ENCODE assay signal across 12 cellular contexts in genomic region chr3:184602406-184603155, GRCh38. TPM values are rescaled to one million over a fixed set of nuclear protein-coding genes. Genes with fewer than 3 reads are reported as not detected.
DNase-seq lines count a peak whose midpoint lies in the region; ATAC-seq, FAIRE-seq and TF ChIP-seq lines count a peak whose summit lies in the region.
"Had no signal": no experiment of that assay in that cellular context is flagged by ENCODE, and none has a peak within 500 bp of the region (broad histone marks: within the 10 kb centered on the region; RNA-seq: fewer than 3 reads in every experiment).

No MANE protein-coding gene starts in this region.

- no peak for TF ChIP-seq EP300 in K562 (IDR thresholded peaks at IDR 0.05; ENCODE audit: low read length)
- TF ChIP-seq EP300 in tibial nerve (IDR thresholded peaks at IDR 0.05), result no peak

- no peak for ATAC-seq in K562
- peak in 3 of 4 donors; percentile 17 to 42 (median 33) for ATAC-seq in right lobe of liver
- no peak for ATAC-seq in GM18858 (IDR thresholded peaks at IDR 0.05; ENCODE audit: unreplicated experiment)
- ATAC-seq in HG03196 (IDR thresholded peaks at IDR 0.05; ENCODE audit: unreplicated experiment), result no peak

- H3K27me3 ChIP-seq in K562 (ENCODE audit: control insufficient read depth in 2 of 2, insufficient read depth in 2 of 2, low read length in 2 of 2), result peaks cover 38 to 87% of the 10 kb centered on the region in 2 experiments
- H3K27me3 ChIP-seq in right lobe of liver, result peaks cover 0 to 18% of the 10 kb centered on the region in 2 donors
- peaks cover 0 to 6% of the 10 kb centered on the region in 2 donors for H3K27me3 ChIP-seq in tibial nerve

- H3K9me3 Mint-ChIP-seq in activated naive CD4-positive, alpha-beta T cell treated with anti-CD3 and anti-CD28 coated beads, Interleukin-2, amount 50 U/mL, for 24 hours, result no peaks in the 10 kb centered on the region

- H3K9me3 ChIP-seq in K562 (replicated peaks; ENCODE audit: control insufficient read depth, insufficient read depth, low read depth, low read length) (no peaks in the 10 kb centered on the region), right lobe of liver (no peaks in the 10 kb centered on the region), tibial nerve (no peaks in the 10 kb centered on the region)

- H3K79me2 ChIP-seq in K562 (ENCODE audit: control insufficient read depth, insufficient read depth, low read length), result no peaks in the 10 kb centered on the region

- peaks cover 0 to 10% of the 10 kb centered on the region in 2 experiments; a peak in 2 of 5 replicates for H3K4me1 ChIP-seq in K562 (replicated peaks in 1 of 2; ENCODE audit: control insufficient read depth in 2 of 2, insufficient read depth in 2 of 2, low read length in 2 of 2)
- H3K4me1 ChIP-seq in right lobe of liver, result peaks cover 0 to 14% (median 7%) of the 10 kb centered on the region in 4 donors
- peaks cover 0 to 70% (median 33%) of the 10 kb centered on the region in 4 donors for H3K4me1 ChIP-seq in tibial nerve

- H3K4me2 ChIP-seq in K562 (ENCODE audit: insufficient read depth, low read length), result no peak overlapping the region

- H3K36me3 ChIP-seq in K562 (ENCODE audit: control insufficient read depth, insufficient read depth, low read length) (no peaks in the 10 kb centered on the region), right lobe of liver (no peaks in the 10 kb centered on the region), tibial nerve (no peaks in the 10 kb centered on the region)

- H3K36me3 Mint-ChIP-seq in activated naive CD4-positive, alpha-beta T cell treated with anti-CD3 and anti-CD28 coated beads, Interleukin-2, amount 50 U/mL, for 24 hours, result no peaks in the 10 kb centered on the region

- TF ChIP-seq POLR2A in K562 (conservative IDR thresholded peaks at IDR 0.05), result no peak
- TF ChIP-seq POLR2A in right lobe of liver (IDR thresholded peaks at IDR 0.05), result no peak
- no peak for TF ChIP-seq POLR2A in tibial nerve (IDR thresholded peaks at IDR 0.05)

- TF ChIP-seq RAD21 in K562 (CRISPR knock-in tag; conservative IDR thresholded peaks at IDR 0.05 in 1 of 2, IDR thresholded peaks at IDR 0.05 in 1 of 2), result no peak

- H3K27ac ChIP-seq in K562 (ENCODE audit: extremely low read depth, low read depth, low read length) (no peak overlapping the region), right lobe of liver (no peak overlapping the region), tibial nerve (peak overlapping the region; percentile 2 to 86 (median 79))
- H3K27ac ChIP-seq: dorsolateral prefrontal cortex had no signal

- peak overlapping the region; percentile 0 for H3K4me3 Mint-ChIP-seq in activated naive CD4-positive, alpha-beta T cell treated with anti-CD3 and anti-CD28 coated beads, Interleukin-2, amount 50 U/mL, for 24 hours

- H3K9me1 ChIP-seq in K562 (ENCODE audit: control insufficient read depth, insufficient read depth, low read length), result no peaks in the 10 kb centered on the region

- H3K4me3 ChIP-seq in K562 (no peak overlapping the region), right lobe of liver (no peak overlapping the region), tibial nerve (peak overlapping the region in 3 of 4 donors; percentile 14 to 42 (median 30))

- WGBS in K562 (ENCODE audit: insufficient coverage, low coverage, missing lambda C conversion rate), result 2% methylated on average over 9 of the region's 11 CpGs
- 13% methylated on average over 9 of the region's 11 CpGs for WGBS in right lobe of liver (ENCODE audit: insufficient coverage, low coverage, low lambda C conversion rate, missing lambda C conversion rate)
- 9 to 12% methylated on average over 11 of the region's 11 CpGs for WGBS in tibial nerve, 2 donors

- BruUV-seq in K562 (replicated peaks; lab: Mats Ljungman, UMichigan), result no TSS peak

- POLR2A ChIA-PET in K562 (lab: Yijun Ruan, JAX), result interaction anchor here (0.7 to 0.8 kb wide), 2 partner anchors 10 to 32 kb away, joined by 3 to 4 read pairs; no protein-coding TSS in a partner anchor

- H2AFZ ChIP-seq in K562 (ENCODE audit: low read depth, low read length), result no peak overlapping the region

- H3K9ac ChIP-seq in K562 (ENCODE audit: insufficient read depth in 1 of 2, low read depth in 2 of 2, low read length in 2 of 2), result no peak overlapping the region

- H3K27ac Mint-ChIP-seq in activated naive CD4-positive, alpha-beta T cell treated with anti-CD3 and anti-CD28 coated beads, Interleukin-2, amount 50 U/mL, for 24 hours, result peak overlapping the region; percentile 30

- peaks cover 3% of the 10 kb centered on the region for H4K20me1 ChIP-seq in K562 (replicated peaks; ENCODE audit: control insufficient read depth, insufficient read depth, low read length)

- intact Hi-C loops in K562 (cut with micrococcal nuclease), result no loop called here
- intact Hi-C loops in right lobe of liver (cut with DNase I), result no loop called here

- no peak for DNase-seq in activated naive CD4-positive, alpha-beta T cell (lab: John Stamatoyannopoulos, UW)
- no peak for DNase-seq in K562 (ENCODE audit: extremely low read depth in 1 of 4, low spot score in 3 of 4)
- no peak for DNase-seq in right lobe of liver
- no peak for DNase-seq in tibial nerve (ENCODE audit: low spot score in 2 of 2)
- DNase-seq in HK-2 (ENCODE audit: unreplicated experiment), result no peak
- DNase-seq: activated CD4-positive, alpha-beta T cell treated with anti-CD3 and anti-CD28 coated beads for 48 hours; NCI-H510A treated with DMSO at 0.1 percent for 48 hours; stimulated activated CD8-positive, alpha-beta memory T cell treated with anti-CD3 and anti-CD28 coated beads, Interleukin-4, amount 100 ng/mL, for 48 hours had no signal

- peaks cover 30% of the 10 kb centered on the region for H3K4me1 Mint-ChIP-seq in activated naive CD4-positive, alpha-beta T cell treated with anti-CD3 and anti-CD28 coated beads, Interleukin-2, amount 50 U/mL, for 24 hours

- in situ Hi-C loops in K562 (cut with MboI), result no loop called here

- no peak for FAIRE-seq in K562 (lab: Jason Lieb, UNC)

- CTCF ChIA-PET in K562 (lab: Yijun Ruan, JAX; ENCODE audit: low intra/inter-chr PET ratio), result no interaction called here

- peaks cover 34% of the 10 kb centered on the region for H3K27me3 Mint-ChIP-seq in activated naive CD4-positive, alpha-beta T cell treated with anti-CD3 and anti-CD28 coated beads, Interleukin-2, amount 50 U/mL, for 24 hours

- TF ChIP-seq CTCF in K562 (IDR thresholded peaks at IDR 0.05 in 2 of 3, conservative IDR thresholded peaks at IDR 0.05 in 1 of 3; ENCODE audit: insufficient read depth in 2 of 3, low read depth in 1 of 3, low read length in 3 of 3) (no peak), right lobe of liver (IDR thresholded peaks at IDR 0.05) (no peak), tibial nerve (IDR thresholded peaks at IDR 0.05) (no peak)

TF ChIP-seq in K562, 482 proteins besides CTCF, POLR2A, EP300 and RAD21:
- 0 out of 2 replicates have a peak, but pooled peaks have one; percentile 6 for TF ChIP-seq SPI1 (IDR thresholded peaks at IDR 0.05; ENCODE audit: borderline replicate concordance, low read depth, low read length)
- TF ChIP-seq ZNF695 (CRISPR knock-in tag; IDR thresholded peaks at IDR 0.05), result no peak
- peak; percentile 51 for TF ChIP-seq ZNF512 (tag; IDR thresholded peaks at IDR 0.05)

RNA-seq across cellular contexts. Expression of gene EPHB3, which starts 41.0 kb away (rescaled TPM):
- total RNA-seq in K562 (2011; cell fraction: chromatin; rRNA removed; ENCODE audit: low replicate concordance), result not detected in 2 replicates
- not detected in 2 replicates for total RNA-seq in K562 (2011; cell fraction: nucleolus; rRNA removed)
- total RNA-seq in K562 (2011; cell fraction: nucleoplasm; rRNA removed), result not detected in 2 replicates
- total RNA-seq in K562 (2014; rRNA removed) (not detected in 2 replicates), K562 (2014; rRNA removed; fragmentation: Illumina TruSeq; extraction: Trizol) (not detected in 2 replicates), K562 (2015; rRNA removed; fragmentation: Illumina TruSeq; extraction: Trizol) (not detected in 2 replicates), K562 (2021) (0.04 TPM in 1 of 2 replicates, not detected in the other), right lobe of liver (under 1 TPM; 0.12 to 0.71 (median 0.37) TPM), tibial nerve (10 to 100 TPM in 1 of 4 donors, 1 to 10 TPM in 3; 4.8 to 13.8 (median 5.9) TPM)
- polyA plus RNA-seq in K562 (2011; rRNA removed) (not detected in 2 replicates), K562 (2014; fragmentation: Illumina TruSeq; extraction: Trizol) (not detected in 2 replicates), K562 (2014; fragmentation: Nextera tagmentation; extraction: Ambion mirVana) (not detected), K562 (2014; rRNA removed) (not detected in 2 replicates)
- polyA plus RNA-seq in K562 (2011; cell fraction: cytosol; rRNA removed), result not detected in 2 replicates
- not detected in 2 replicates for polyA plus RNA-seq in K562 (2011; cell fraction: nucleus; rRNA removed)
- polyA plus RNA-seq in K562 (2012), result not detected in 2 replicates
- not detected in 2 replicates for polyA minus RNA-seq in K562 (2011; rRNA and poly(A)+ RNA removed)
- polyA minus RNA-seq in K562 (2011; cell fraction: cytosol; rRNA and poly(A)+ RNA removed), result not detected in 2 replicates
- polyA minus RNA-seq in K562 (2011; cell fraction: nucleus; rRNA and poly(A)+ RNA removed), result not detected in 2 replicates

Comparison
In these comparisons a context has a peak if more than half of its experiments do, and no peak if none do; other contexts are left out.
1. ATAC-seq: peak in right lobe of liver (3 of 4); none in K562 (single experiment), GM18858 (single experiment) and HG03196 (single experiment).
2. H3K27ac ChIP-seq: peak in tibial nerve (4 of 4); none in K562 (single experiment) and right lobe of liver (0 of 3).
3. H3K4me3 ChIP-seq: peak in tibial nerve (3 of 4); none in K562 (single experiment) and right lobe of liver (0 of 3).